In the genomic region with DNA sequence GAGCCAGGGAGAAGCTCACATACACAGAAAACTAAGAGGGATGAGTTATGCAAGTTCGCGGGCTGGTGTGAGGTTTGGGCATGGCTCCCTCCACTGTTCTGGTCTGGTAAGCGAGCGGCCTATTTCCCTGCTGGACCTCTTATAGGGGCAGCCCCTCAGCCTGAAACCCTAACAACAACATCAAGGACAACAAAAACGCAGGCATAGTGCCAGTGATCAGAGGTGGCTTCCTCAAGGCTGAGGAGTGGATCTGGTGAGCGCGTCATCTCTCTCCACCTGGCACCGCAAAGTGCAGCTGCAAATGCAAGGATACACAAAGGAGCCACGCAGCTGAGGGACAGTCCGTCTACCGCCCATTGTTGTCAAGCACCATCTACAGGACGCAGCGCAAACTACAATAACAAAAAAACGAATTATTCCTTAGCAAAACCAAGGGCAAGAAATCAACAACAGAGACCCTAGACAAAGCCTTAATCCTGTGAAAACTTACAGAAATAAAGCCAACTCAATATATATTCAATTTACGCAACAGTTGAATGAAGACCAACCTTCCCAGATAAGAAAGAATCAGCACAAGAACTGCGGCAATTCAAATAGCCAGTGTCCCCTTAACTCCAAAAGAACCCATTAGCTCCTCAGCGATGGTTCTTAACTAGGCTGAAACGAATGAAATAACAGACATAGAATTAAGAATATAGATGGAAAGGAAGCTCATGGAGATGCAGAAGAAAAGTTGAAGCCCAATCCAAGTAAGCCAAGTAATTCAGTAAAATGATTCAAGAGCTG, we compare ENCODE assay signal across 9 cellular contexts. TPM values are rescaled to one million over a fixed set of nuclear protein-coding genes. Genes with fewer than 3 reads are reported as not detected.
A peak's percentile ranks its signal among the peaks of the same experiment; 100 is the strongest.
DNase-seq lines count a peak whose midpoint lies in the region; ATAC-seq and TF ChIP-seq lines count a peak whose summit lies in the region.
"Had no signal": no experiment of that assay in that cellular context is flagged by ENCODE, and none has a peak within 500 bp of the region (broad histone marks: within the 10 kb centered on the region; RNA-seq: fewer than 3 reads in every experiment).

No MANE protein-coding gene starts in this region.

- no peak overlapping the region for H3K4me3 Mint-ChIP-seq in MCF 10A (ENCODE audit: unreplicated experiment)

- H3K9me3 Mint-ChIP-seq in MCF 10A (ENCODE audit: unreplicated experiment): no peaks in the 10 kb centered on the region

- peaks cover 0 to 3% of the 10 kb centered on the region in 2 donors for H3K27me3 ChIP-seq in breast epithelium

- BruUV-seq in MCF 10A (replicated peaks; lab: Mats Ljungman, UMichigan): no TSS peak

- intact Hi-C loops in MCF 10A (cut with micrococcal nuclease) (loop anchor here (1.0 to 10.0 kb wide), 3 partner anchors 106 to 408 kb away; no protein-coding TSS in a partner anchor), breast epithelium (cut with DNase I; ENCODE audit: low total_unique reads) (no loop called here)

- H3K27ac ChIP-seq in breast epithelium: no peak overlapping the region

- TF ChIP-seq CTCF in MCF 10A (IDR thresholded peaks at IDR 0.05; ENCODE audit: unreplicated experiment): peak; percentile 46
- no peak for TF ChIP-seq CTCF in breast epithelium (IDR thresholded peaks at IDR 0.05)

- no peak overlapping the region for H3K4me3 ChIP-seq in breast epithelium

- TF ChIP-seq POLR2A in breast epithelium (IDR thresholded peaks at IDR 0.05): no peak

- CTCF ChIA-PET in MCF 10A (lab: Yijun Ruan, JAX): interaction anchor here (0.5 to 2.0 kb wide), 27 partner anchors 10 to 1563 kb away, joined by 3 to 7 read pairs (median 4); no protein-coding TSS in a partner anchor

- POLR2A ChIA-PET in MCF 10A (lab: Yijun Ruan, JAX): interaction anchor here (0.6 kb wide), 1 partner anchor 85 kb away, joined by 3 read pairs; no protein-coding TSS in a partner anchor

- H3K9me3 ChIP-seq in breast epithelium: peaks cover 0 to 7% of the 10 kb centered on the region in 2 donors

- no peak overlapping the region for H3K27ac Mint-ChIP-seq in MCF 10A (ENCODE audit: low read depth, unreplicated experiment)

- in situ Hi-C loops in G401 (cut with HindIII; ENCODE audit: low sequenced_read_pairs): no loop called here

- H3K36me3 ChIP-seq in breast epithelium: no peaks in the 10 kb centered on the region

- no peaks in the 10 kb centered on the region for H3K4me1 Mint-ChIP-seq in MCF 10A (ENCODE audit: insufficient read depth, unreplicated experiment)

- no peaks in the 10 kb centered on the region for H3K4me1 ChIP-seq in breast epithelium

- peaks cover 43% of the 10 kb centered on the region for H3K27me3 Mint-ChIP-seq in MCF 10A (ENCODE audit: insufficient read depth, unreplicated experiment)

- H3K36me3 Mint-ChIP-seq in MCF 10A (ENCODE audit: insufficient read depth, unreplicated experiment): no peaks in the 10 kb centered on the region

- peak; percentile 51 for DNase-seq in MCF 10A (ENCODE audit: unreplicated experiment)
- no peak for DNase-seq in breast epithelium (ENCODE audit: low spot score in 2 of 2)
- DNase-seq in NCI-H146 treated with DMSO at 0.1 percent for 48 hours (lab: John Stamatoyannopoulos, UW; ENCODE audit: unreplicated experiment): peak; percentile 36
- peak; percentile 65 for DNase-seq in ecto neural progenitor cell (ENCODE audit: low spot score)
- no peak for DNase-seq in G401 (ENCODE audit: low spot score)
- DNase-seq in activated T-cell treated with anti-CD3 and anti-CD28 coated beads for 4 hours: no peak
- no peak for DNase-seq in stimulated activated CD4-positive, alpha-beta T cell treated with anti-CD3 and anti-CD28 coated beads, Interleukin-12 subunit alpha, Interleukin-12 subunit beta, amount 100 ng/mL, for 4 hours
- DNase-seq: foreskin melanocyte had no signal

- ATAC-seq in GM18873 (IDR thresholded peaks at IDR 0.05; ENCODE audit: low FRiP score, unreplicated experiment): no peak

RNA-seq across cellular contexts. Expression of gene DEFB110, which starts 9.2 kb away (rescaled TPM):
- not detected in 2 replicates for total RNA-seq in MCF 10A (2022)
- not detected for total RNA-seq in breast epithelium
- total RNA-seq in G401 (2014; rRNA removed; shearing (Covaris generic)): not detected in 2 replicates

RNA-seq across cellular contexts. Expression of gene DEFB112, which starts 18.8 kb away (rescaled TPM):
- not detected in 2 replicates for total RNA-seq in MCF 10A (2022)
- total RNA-seq in breast epithelium: not detected
- total RNA-seq in G401 (2014; rRNA removed; shearing (Covaris generic)): not detected in 2 replicates

Comparison
In these comparisons a context has a peak if more than half of its experiments do, and no peak if none do; other contexts are left out.
1. DNase-seq: peak in MCF 10A (single experiment), NCI-H146 treated with DMSO at 0.1 percent for 48 hours (single experiment) and ecto neural progenitor cell (single experiment); none in breast epithelium (0 of 2), G401 (single experiment), activated T-cell treated with anti-CD3 and anti-CD28 coated beads for 4 hours (single experiment) and stimulated activated CD4-positive, alpha-beta T cell treated with anti-CD3 and anti-CD28 coated beads, Interleukin-12 subunit alpha, Interleukin-12 subunit beta, amount 100 ng/mL, for 4 hours (single experiment).